In genomic region chr16:3610698-3611144, GRCh38 we compare ENCODE assay signal across 8 cellular contexts. TPM values are rescaled to one million over a fixed set of nuclear protein-coding genes. Genes with fewer than 3 reads are reported as not detected.
A peak's percentile ranks its signal among the peaks of the same experiment; 100 is the strongest.
DNase-seq lines count a peak whose midpoint lies in the region; ATAC-seq and TF ChIP-seq lines count a peak whose summit lies in the region.

No MANE protein-coding gene starts in this region.

- H3K4me2 ChIP-seq in trophoblast cell (ENCODE audit: low read length) = peak overlapping the region; percentile 79

- peak overlapping the region; percentile 52 for H3K27ac Mint-ChIP-seq in activated CD4-positive, alpha-beta T cell treated with anti-CD3 and anti-CD28 coated beads for 36 hours

- no peak for TF ChIP-seq CTCF in fibroblast of mammary gland (conservative IDR thresholded peaks at IDR 0.05; ENCODE audit: control insufficient read depth, insufficient read depth, low read depth, low read length)

- peaks cover 39% of the 10 kb centered on the region for H3K4me1 Mint-ChIP-seq in activated CD4-positive, alpha-beta T cell treated with anti-CD3 and anti-CD28 coated beads for 36 hours

- peaks cover 7% of the 10 kb centered on the region for H3K4me1 ChIP-seq in SJSA1 (replicated peaks)
- peaks cover 0 to 2% of the 10 kb centered on the region in 2 experiments for H3K4me1 ChIP-seq in trophoblast cell (ENCODE audit: control insufficient read depth in 1 of 2, insufficient read depth in 2 of 2, low read length in 2 of 2)

- peak overlapping the region; percentile 81 for H3K14ac ChIP-seq in trophoblast cell (ENCODE audit: low read length)

- H2AFZ ChIP-seq in trophoblast cell (ENCODE audit: insufficient read depth, low read length, poor library complexity) = no peak overlapping the region

- no CpG with 5 or more reads among the region's 10 CpGs for WGBS in trophoblast cell (ENCODE audit: extremely low coverage, insufficient coverage, insufficient read length)

- no peaks in the 10 kb centered on the region for H3K27me3 Mint-ChIP-seq in activated CD4-positive, alpha-beta T cell treated with anti-CD3 and anti-CD28 coated beads for 36 hours

- H3K27ac ChIP-seq in SJSA1 (peak overlapping the region; percentile 61), trophoblast cell (ENCODE audit: low read depth, low read length) (no peak overlapping the region)

- peaks cover 8% of the 10 kb centered on the region for H3K79me1 ChIP-seq in trophoblast cell (ENCODE audit: low read length)

- no peak overlapping the region for H2BK5ac ChIP-seq in trophoblast cell (ENCODE audit: low read depth, low read length, poor library complexity)

- H3K4me3 Mint-ChIP-seq in activated CD4-positive, alpha-beta T cell treated with anti-CD3 and anti-CD28 coated beads for 36 hours = peak overlapping the region; percentile 100

- H3K36me3 ChIP-seq in SJSA1 (peaks cover 29% of the 10 kb centered on the region), trophoblast cell (ENCODE audit: control insufficient read depth in 1 of 2, insufficient read depth in 2 of 2, low read length in 2 of 2) (peaks cover 2 to 3% of the 10 kb centered on the region in 2 experiments)

- peaks cover 23% of the 10 kb centered on the region for H3K36me3 Mint-ChIP-seq in activated CD4-positive, alpha-beta T cell treated with anti-CD3 and anti-CD28 coated beads for 36 hours (ENCODE audit: low read depth)

- POLR2A ChIA-PET in activated CD4-positive, alpha-beta T cell treated with anti-CD3 and anti-CD28 coated beads for 36 hours (lab: Charles Lee) = no interaction called here

- H2BK12ac ChIP-seq in trophoblast cell (ENCODE audit: low read length) = no peak overlapping the region

- peak overlapping the region; percentile 55 for H3K4ac ChIP-seq in trophoblast cell (ENCODE audit: low read depth, low read length)

- H3K79me2 ChIP-seq in trophoblast cell (ENCODE audit: control insufficient read depth, insufficient read depth, low read length, poor library complexity) = peaks cover 8% of the 10 kb centered on the region

- H3K9ac ChIP-seq in trophoblast cell (ENCODE audit: low read length) = peak overlapping the region; percentile 92

- CTCF ChIA-PET in activated CD4-positive, alpha-beta T cell treated with anti-CD3 and anti-CD28 coated beads for 36 hours (lab: Charles Lee) = interaction anchor here (0.6 kb wide), 1 partner anchor 239 kb away, joined by 3 read pairs; no protein-coding TSS in a partner anchor

- H3K18ac ChIP-seq in trophoblast cell (ENCODE audit: low read length) = peak overlapping the region; percentile 79

- no peak overlapping the region for H3K23ac ChIP-seq in trophoblast cell (ENCODE audit: low read length)

- H2AK5ac ChIP-seq in trophoblast cell (ENCODE audit: low read length) = no peak overlapping the region

- H3K4me3 ChIP-seq in SJSA1 (peak overlapping the region; percentile 87), fibroblast of mammary gland (ENCODE audit: control insufficient read depth, low read depth, low read length) (peak overlapping the region; percentile 80), trophoblast cell (ENCODE audit: low read depth, low read length) (peak overlapping the region; percentile 94)

- H3K9me3 ChIP-seq in SJSA1 (replicated peaks) = no peaks in the 10 kb centered on the region
- no peaks in the 10 kb centered on the region for H3K9me3 ChIP-seq in trophoblast cell (ENCODE audit: insufficient read depth, low read depth, low read length)

- no peaks in the 10 kb centered on the region for H3K27me3 ChIP-seq in SJSA1 (replicated peaks)
- no peaks in the 10 kb centered on the region for H3K27me3 ChIP-seq in trophoblast cell (ENCODE audit: insufficient read depth, low read length)

- peak overlapping the region; percentile 82 for H4K12ac ChIP-seq in trophoblast cell (ENCODE audit: low read depth, low read length)

- DNase-seq in activated CD4-positive, alpha-beta T cell treated with anti-CD3 and anti-CD28 coated beads for 36 hours = no peak
- no peak for DNase-seq in activated CD4-positive, alpha-beta T cell treated with anti-CD3 and anti-CD28 coated beads for 48 hours
- DNase-seq in SJSA1 (ENCODE audit: low read depth in 1 of 2, low spot score in 2 of 2) (no peak), fibroblast of mammary gland (ENCODE audit: low read depth) (no peak), trophoblast cell (no peak), UCSD-AML1 (lab: John Stamatoyannopoulos, UW; ENCODE audit: unreplicated experiment) (no peak), mesenteric fat pad (ENCODE audit: low spot score) (no peak)

- peak overlapping the region; percentile 77 for H4K91ac ChIP-seq in trophoblast cell (ENCODE audit: low read depth, low read length)

- no peaks in the 10 kb centered on the region for H3K9me3 Mint-ChIP-seq in activated CD4-positive, alpha-beta T cell treated with anti-CD3 and anti-CD28 coated beads for 36 hours (ENCODE audit: low read depth)

- intact Hi-C loops in activated CD4-positive, alpha-beta T cell treated with anti-CD3 and anti-CD28 coated beads for 36 hours (cut with DNase I, micrococcal nuclease) = loop anchor here (1.0 to 10.0 kb wide), 18 partner anchors 32 to 1006 kb away; partner anchors contain the start of genes ADCY9 (in 1 of the 2), CLUAP1 (in 1 of the 2), CREBBP (in 1 of the 2) and NLRC3 (in 1 of the 2)

- peak overlapping the region; percentile 83 for H4K8ac ChIP-seq in trophoblast cell (ENCODE audit: low read depth, low read length)

- peak overlapping the region; percentile 27 for H2BK120ac ChIP-seq in trophoblast cell (ENCODE audit: insufficient read depth, low read length, poor library complexity)

- no peak for ATAC-seq in activated CD4-positive, alpha-beta T cell treated with anti-CD3 and anti-CD28 coated beads for 36 hours
- no peak for ATAC-seq in GM18498 (IDR thresholded peaks at IDR 0.05; ENCODE audit: unreplicated experiment)

RNA-seq across cellular contexts. Expression of gene SLX4, which starts 0.7 kb away (rescaled TPM):
- total RNA-seq in activated CD4-positive, alpha-beta T cell treated with anti-CD3 and anti-CD28 coated beads for 36 hours = 10 to 100 TPM; 10.7 to 11.7 TPM
- total RNA-seq in SJSA1 (2014; rRNA removed; shearing (Covaris generic)) = 3.5 and 6.0 TPM in 2 replicates
- 5.4 and 5.6 TPM in 2 replicates for polyA plus RNA-seq in trophoblast cell (2013)
- total RNA-seq in mesenteric fat pad = 4.4 TPM

RNA-seq across cellular contexts. Expression of gene NLRC3, which starts 33.5 kb away (rescaled TPM):
- 10 to 100 TPM; 14.9 to 20.5 TPM for total RNA-seq in activated CD4-positive, alpha-beta T cell treated with anti-CD3 and anti-CD28 coated beads for 36 hours
- total RNA-seq in SJSA1 (2014; rRNA removed; shearing (Covaris generic)) = not detected in 2 replicates
- polyA plus RNA-seq in trophoblast cell (2013) = 0.01 and 0.08 TPM in 2 replicates
- total RNA-seq in mesenteric fat pad = 1.2 TPM

RNA-seq across cellular contexts. Expression of gene DNASE1, which starts 43.8 kb away (rescaled TPM):
- total RNA-seq in activated CD4-positive, alpha-beta T cell treated with anti-CD3 and anti-CD28 coated beads for 36 hours = 10 to 100 TPM; 10.1 to 11.3 TPM
- 9.9 and 12.9 TPM in 2 replicates for total RNA-seq in SJSA1 (2014; rRNA removed; shearing (Covaris generic))
- polyA plus RNA-seq in trophoblast cell (2013) = 10.6 and 11.7 TPM in 2 replicates
- total RNA-seq in mesenteric fat pad = 4.3 TPM
